17 cellular contexts compared by ENCODE assay signal in the genomic region with DNA sequence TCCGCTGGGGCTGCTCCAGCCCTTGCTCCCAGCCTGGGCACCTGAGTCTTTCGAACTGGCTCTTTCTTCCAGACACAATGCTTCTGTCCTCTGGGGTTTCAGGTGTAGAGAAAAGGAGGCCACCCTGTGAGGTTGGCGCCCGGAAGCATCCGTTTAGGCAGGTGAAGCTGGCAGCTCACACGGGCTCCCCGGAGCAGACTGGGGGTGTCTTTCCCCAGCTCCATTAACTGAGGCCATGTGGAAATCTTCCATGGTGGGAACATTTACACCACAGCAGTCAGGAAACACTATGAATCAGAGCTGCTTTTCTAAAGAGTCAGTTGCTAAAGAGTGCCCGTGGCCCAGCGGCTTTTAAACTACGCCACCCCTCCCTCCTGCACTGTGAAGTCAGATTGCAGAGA. TPM values are rescaled to one million over a fixed set of nuclear protein-coding genes. Genes with fewer than 3 reads are reported as not detected.
DNase-seq lines count a peak whose midpoint lies in the region; ATAC-seq, FAIRE-seq and TF ChIP-seq lines count a peak whose summit lies in the region.
"Had no signal": no experiment of that assay in that cellular context is flagged by ENCODE, and none has a peak within 500 bp of the region (broad histone marks: within the 10 kb centered on the region; RNA-seq: fewer than 3 reads in every experiment).

No MANE protein-coding gene starts in this region.

- no peak overlapping the region for H3K9ac ChIP-seq in kidney (ENCODE audit: low read length in 2 of 2)

- H3K27ac ChIP-seq in kidney (ENCODE audit: low read depth in 2 of 2, low read length in 2 of 2): no peak overlapping the region
- H3K27ac ChIP-seq in aorta (ENCODE audit: low read depth in 1 of 2, low read length in 2 of 2): no peak overlapping the region
- H3K27ac ChIP-seq: C4-2B, Peyer's patch had no signal

- H3K36me3 ChIP-seq in kidney (ENCODE audit: control insufficient read depth in 1 of 2, insufficient read depth in 2 of 2, low read length in 2 of 2): no peaks in the 10 kb centered on the region
- no peaks in the 10 kb centered on the region for H3K36me3 ChIP-seq in aorta (ENCODE audit: control insufficient read depth in 1 of 2, insufficient read depth in 2 of 2, low read length in 1 of 2)
- H3K36me3 ChIP-seq: Peyer's patch had no signal

- DNase-seq in left cardiac atrium: peak; percentile 15
- no peak for DNase-seq in Right ventricle myocardium inferior (ENCODE audit: missing footprints)
- DNase-seq in astrocyte of the hippocampus (ENCODE audit: low read depth, low spot score): peak; percentile 57
- peak; percentile 53 for DNase-seq in kidney
- DNase-seq in aorta: peak; percentile 11 to 53
- no peak for DNase-seq in occipital lobe (lab: John Stamatoyannopoulos, UW)
- DNase-seq: Caco-2, KG1, NCI-H187 treated with DMSO at 0.1 percent for 48 hours, NCI-H510A treated with DMSO at 0.1 percent for 48 hours, Peyer's patch, SIG-M5 had no signal

- no peaks in the 10 kb centered on the region for H3K27me3 ChIP-seq in aorta (ENCODE audit: control insufficient read depth in 1 of 2, insufficient read depth in 2 of 2, low read length in 1 of 2)
- H3K27me3 ChIP-seq: Peyer's patch had no signal

- H3K9me3 ChIP-seq in kidney (ENCODE audit: control insufficient read depth in 1 of 2, low read length in 2 of 2) (no peaks in the 10 kb centered on the region), aorta (ENCODE audit: control insufficient read depth, low read length) (no peaks in the 10 kb centered on the region)
- H3K9me3 ChIP-seq: Caco-2, Peyer's patch had no signal

- TF ChIP-seq CTCF in kidney (IDR thresholded peaks at IDR 0.05; ENCODE audit: borderline replicate concordance, extremely low read depth, insufficient read depth): no peak

- ATAC-seq in left cardiac atrium: no peak
- no peak for ATAC-seq in Right ventricle myocardium inferior
- no peak for ATAC-seq in aorta (ENCODE audit: low FRiP score)
- ATAC-seq in GM21381 (IDR thresholded peaks at IDR 0.05; ENCODE audit: unreplicated experiment): no peak
- ATAC-seq in HG03095 (IDR thresholded peaks at IDR 0.05; ENCODE audit: unreplicated experiment): no peak
- ATAC-seq: GM23338 had no signal

- 96 to 97% methylated on average over 10 of the region's 10 CpGs for WGBS in aorta, 2 donors

- no peak for FAIRE-seq in kidney (lab: Jason Lieb, UNC)
- FAIRE-seq: GM18507 had no signal

- intact Hi-C loops in left cardiac atrium (cut with DNase I): no loop called here
- intact Hi-C loops in Right ventricle myocardium inferior (cut with DNase I): no loop called here
- intact Hi-C loops in kidney (cut with DNase I): no loop called here
- intact Hi-C loops in aorta (cut with DNase I): no loop called here

- H3K4me1 ChIP-seq in kidney (ENCODE audit: control insufficient read depth in 1 of 2, insufficient read depth in 1 of 2, low read depth in 1 of 2, low read length in 2 of 2): peaks cover 0 to 5% of the 10 kb centered on the region in 2 donors
- H3K4me1 ChIP-seq in aorta (ENCODE audit: control insufficient read depth in 1 of 2, insufficient read depth in 2 of 2, low read length in 2 of 2): no peaks in the 10 kb centered on the region

- H3K4me3 ChIP-seq in kidney (ENCODE audit: low read length in 2 of 2): no peak overlapping the region
- H3K4me3 ChIP-seq in aorta (ENCODE audit: low read length in 2 of 2): no peak overlapping the region
- H3K4me3 ChIP-seq: GM23338, Peyer's patch had no signal

RNA-seq across cellular contexts. Expression of a gene that starts 29.2 kb away (rescaled TPM):
- 100 to 1,000 TPM; 141 to 253 TPM for total RNA-seq in left cardiac atrium
- 122 TPM for total RNA-seq in Right ventricle myocardium inferior
- 40.7 TPM for total RNA-seq in kidney
- polyA plus RNA-seq in kidney (ENCODE audit: insufficient read depth, low read depth, low replicate concordance): 40.9 TPM
- 10 to 100 TPM; 52.3 to 69.9 TPM for total RNA-seq in aorta
- polyA plus RNA-seq in aorta: 10 to 100 TPM; 34.0 to 52.8 TPM
- 32.9 TPM for total RNA-seq in occipital lobe

Comparison
In these comparisons a context has a peak if more than half of its experiments do, and no peak if none do; other contexts are left out.
1. DNase-seq: peak in left cardiac atrium (single experiment), astrocyte of the hippocampus (single experiment), kidney (single experiment) and aorta (2 of 2); none in Right ventricle myocardium inferior (single experiment) and occipital lobe (single experiment).